Comparison of ENCODE assay signal across 1 cellular context in genomic region chr13:64075543-64076271, GRCh38.
TF ChIP-seq lines count a peak whose summit lies in the region.

No MANE protein-coding gene starts in this region.

TF ChIP-seq in HepG2, 621 proteins besides CTCF, POLR2A, EP300 and RAD21 (continued from another document and continues in another):
- TF ChIP-seq CREB3 (CRISPR knock-in tag; IDR thresholded peaks at IDR 0.05) (no peak), KLF16 (CRISPR knock-in tag; IDR thresholded peaks at IDR 0.05) (peak in 1 of 2 experiments; percentile 36; a peak in 1 of 4 replicates), TARDBP (CRISPR knock-in tag; IDR thresholded peaks at IDR 0.05) (peak; percentile 91), ZFP91 (CRISPR knock-in tag; IDR thresholded peaks at IDR 0.05; ENCODE audit: borderline replicate concordance) (peak; percentile 75), NFKB2 (CRISPR knock-in tag; IDR thresholded peaks at IDR 0.05; ENCODE audit: borderline replicate concordance) (no peak), ZNF567 (CRISPR knock-in tag; IDR thresholded peaks at IDR 0.05; ENCODE audit: borderline replicate concordance) (peak; percentile 82; the same call in 1 of the 2 replicates), SMAD3 (CRISPR knock-in tag; IDR thresholded peaks at IDR 0.05) (0 out of 2 replicates have a peak, but pooled peaks have one; percentile 31), NFE2L1 (CRISPR knock-in tag; IDR thresholded peaks at IDR 0.05; ENCODE audit: borderline replicate concordance) (no peak), RORA (CRISPR knock-in tag; IDR thresholded peaks at IDR 0.05) (no peak), MED13 (CRISPR knock-in tag; IDR thresholded peaks at IDR 0.05) (no peak), U2AF2 (IDR thresholded peaks at IDR 0.05; ENCODE audit: low read depth, low read length) (no peak), ZSCAN12 (CRISPR knock-in tag; IDR thresholded peaks at IDR 0.05) (no peak), GTF2F1 (IDR thresholded peaks at IDR 0.05; ENCODE audit: low read length) (no peak), RXRB (CRISPR knock-in tag; IDR thresholded peaks at IDR 0.05; ENCODE audit: borderline replicate concordance) (peak; percentile 48; the same call in 1 of the 2 replicates), ZNF557 (CRISPR knock-in tag; IDR thresholded peaks at IDR 0.05) (no peak), ZNF501 (CRISPR knock-in tag; IDR thresholded peaks at IDR 0.05) (peak; percentile 47; the same call in 1 of the 2 replicates), CENPT (CRISPR knock-in tag; IDR thresholded peaks at IDR 0.05; ENCODE audit: low read depth) (no peak), ZNF670 (CRISPR knock-in tag; IDR thresholded peaks at IDR 0.05; ENCODE audit: borderline replicate concordance) (0 out of 2 replicates have a peak, but pooled peaks have one; percentile 10), ATF7 (IDR thresholded peaks at IDR 0.05) (no peak), ATF7 (CRISPR knock-in tag; IDR thresholded peaks at IDR 0.05) (no peak), RFX5 (IDR thresholded peaks at IDR 0.05; ENCODE audit: low read depth, low read length) (no peak), ZNF589 (CRISPR knock-in tag; conservative IDR thresholded peaks at IDR 0.05) (no peak), TBX2 (CRISPR knock-in tag; IDR thresholded peaks at IDR 0.05; ENCODE audit: borderline replicate concordance) (0 out of 2 replicates have a peak, but pooled peaks have one; percentile 57), SP5 (CRISPR knock-in tag; IDR thresholded peaks at IDR 0.05; ENCODE audit: borderline replicate concordance, low read depth) (no peak), PLRG1 (conservative IDR thresholded peaks at IDR 0.05) (no peak), ARNT2 (CRISPR knock-in tag; IDR thresholded peaks at IDR 0.05; ENCODE audit: low read depth) (peak; percentile 53; the same call in 1 of the 2 replicates), NFATC3 (CRISPR knock-in tag; IDR thresholded peaks at IDR 0.05) (no peak), SMAD1 (CRISPR knock-in tag; IDR thresholded peaks at IDR 0.05; ENCODE audit: borderline replicate concordance, low read depth) (0 out of 2 replicates have a peak, but pooled peaks have one; percentile 40), NRL (CRISPR knock-in tag; IDR thresholded peaks at IDR 0.05; ENCODE audit: borderline replicate concordance) (0 out of 2 replicates have a peak, but pooled peaks have one; percentile 22), MEIS2 (CRISPR knock-in tag; IDR thresholded peaks at IDR 0.05) (no peak), U2AF1 (optimal IDR thresholded peaks at IDR 0.05; ENCODE audit: low read depth, low read length) (no peak), ZNF775 (CRISPR knock-in tag; IDR thresholded peaks at IDR 0.05; ENCODE audit: borderline replicate concordance) (no peak), ZNF225 (CRISPR knock-in tag; IDR thresholded peaks at IDR 0.05) (peak; percentile 76; the same call in 1 of the 2 replicates)
- TF ChIP-seq, protein P1, sequence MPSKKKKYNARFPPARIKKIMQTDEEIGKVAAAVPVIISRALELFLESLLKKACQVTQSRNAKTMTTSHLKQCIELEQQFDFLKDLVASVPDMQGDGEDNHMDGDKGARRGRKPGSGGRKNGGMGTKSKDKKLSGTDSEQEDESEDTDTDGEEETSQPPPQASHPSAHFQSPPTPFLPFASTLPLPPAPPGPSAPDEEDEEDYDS (CRISPR knock-in tag; IDR thresholded peaks at IDR 0.05) = peak; percentile 86
- TF ChIP-seq, protein P2, sequence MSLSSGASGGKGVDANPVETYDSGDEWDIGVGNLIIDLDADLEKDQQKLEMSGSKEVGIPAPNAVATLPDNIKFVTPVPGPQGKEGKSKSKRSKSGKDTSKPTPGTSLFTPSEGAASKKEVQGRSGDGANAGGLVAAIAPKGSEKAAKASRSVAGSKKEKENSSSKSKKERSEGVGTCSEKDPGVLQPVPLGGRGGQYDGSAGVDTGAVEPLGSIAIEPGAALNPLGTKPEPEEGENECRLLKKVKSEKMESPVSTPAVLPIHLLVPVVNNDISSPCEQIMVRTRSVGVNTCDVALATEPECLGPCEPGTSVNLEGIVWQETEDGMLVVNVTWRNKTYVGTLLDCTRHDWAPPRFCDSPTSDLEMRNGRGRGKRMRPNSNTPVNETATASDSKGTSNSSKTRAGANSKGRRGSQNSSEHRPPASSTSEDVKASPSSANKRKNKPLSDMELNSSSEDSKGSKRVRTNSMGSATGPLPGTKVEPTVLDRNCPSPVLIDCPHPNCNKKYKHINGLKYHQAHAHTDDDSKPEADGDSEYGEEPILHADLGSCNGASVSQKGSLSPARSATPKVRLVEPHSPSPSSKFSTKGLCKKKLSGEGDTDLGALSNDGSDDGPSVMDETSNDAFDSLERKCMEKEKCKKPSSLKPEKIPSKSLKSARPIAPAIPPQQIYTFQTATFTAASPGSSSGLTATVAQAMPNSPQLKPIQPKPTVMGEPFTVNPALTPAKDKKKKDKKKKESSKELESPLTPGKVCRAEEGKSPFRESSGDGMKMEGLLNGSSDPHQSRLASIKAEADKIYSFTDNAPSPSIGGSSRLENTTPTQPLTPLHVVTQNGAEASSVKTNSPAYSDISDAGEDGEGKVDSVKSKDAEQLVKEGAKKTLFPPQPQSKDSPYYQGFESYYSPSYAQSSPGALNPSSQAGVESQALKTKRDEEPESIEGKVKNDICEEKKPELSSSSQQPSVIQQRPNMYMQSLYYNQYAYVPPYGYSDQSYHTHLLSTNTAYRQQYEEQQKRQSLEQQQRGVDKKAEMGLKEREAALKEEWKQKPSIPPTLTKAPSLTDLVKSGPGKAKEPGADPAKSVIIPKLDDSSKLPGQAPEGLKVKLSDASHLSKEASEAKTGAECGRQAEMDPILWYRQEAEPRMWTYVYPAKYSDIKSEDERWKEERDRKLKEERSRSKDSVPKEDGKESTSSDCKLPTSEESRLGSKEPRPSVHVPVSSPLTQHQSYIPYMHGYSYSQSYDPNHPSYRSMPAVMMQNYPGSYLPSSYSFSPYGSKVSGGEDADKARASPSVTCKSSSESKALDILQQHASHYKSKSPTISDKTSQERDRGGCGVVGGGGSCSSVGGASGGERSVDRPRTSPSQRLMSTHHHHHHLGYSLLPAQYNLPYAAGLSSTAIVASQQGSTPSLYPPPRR (CRISPR knock-in tag; IDR thresholded peaks at IDR 0.05; ENCODE audit: borderline replicate concordance) = no peak
- TF ChIP-seq, protein P3, sequence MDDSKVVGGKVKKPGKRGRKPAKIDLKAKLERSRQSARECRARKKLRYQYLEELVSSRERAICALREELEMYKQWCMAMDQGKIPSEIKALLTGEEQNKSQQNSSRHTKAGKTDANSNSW (CRISPR knock-in tag; IDR thresholded peaks at IDR 0.05; ENCODE audit: borderline replicate concordance) = no peak
- TF ChIP-seq, protein P4, sequence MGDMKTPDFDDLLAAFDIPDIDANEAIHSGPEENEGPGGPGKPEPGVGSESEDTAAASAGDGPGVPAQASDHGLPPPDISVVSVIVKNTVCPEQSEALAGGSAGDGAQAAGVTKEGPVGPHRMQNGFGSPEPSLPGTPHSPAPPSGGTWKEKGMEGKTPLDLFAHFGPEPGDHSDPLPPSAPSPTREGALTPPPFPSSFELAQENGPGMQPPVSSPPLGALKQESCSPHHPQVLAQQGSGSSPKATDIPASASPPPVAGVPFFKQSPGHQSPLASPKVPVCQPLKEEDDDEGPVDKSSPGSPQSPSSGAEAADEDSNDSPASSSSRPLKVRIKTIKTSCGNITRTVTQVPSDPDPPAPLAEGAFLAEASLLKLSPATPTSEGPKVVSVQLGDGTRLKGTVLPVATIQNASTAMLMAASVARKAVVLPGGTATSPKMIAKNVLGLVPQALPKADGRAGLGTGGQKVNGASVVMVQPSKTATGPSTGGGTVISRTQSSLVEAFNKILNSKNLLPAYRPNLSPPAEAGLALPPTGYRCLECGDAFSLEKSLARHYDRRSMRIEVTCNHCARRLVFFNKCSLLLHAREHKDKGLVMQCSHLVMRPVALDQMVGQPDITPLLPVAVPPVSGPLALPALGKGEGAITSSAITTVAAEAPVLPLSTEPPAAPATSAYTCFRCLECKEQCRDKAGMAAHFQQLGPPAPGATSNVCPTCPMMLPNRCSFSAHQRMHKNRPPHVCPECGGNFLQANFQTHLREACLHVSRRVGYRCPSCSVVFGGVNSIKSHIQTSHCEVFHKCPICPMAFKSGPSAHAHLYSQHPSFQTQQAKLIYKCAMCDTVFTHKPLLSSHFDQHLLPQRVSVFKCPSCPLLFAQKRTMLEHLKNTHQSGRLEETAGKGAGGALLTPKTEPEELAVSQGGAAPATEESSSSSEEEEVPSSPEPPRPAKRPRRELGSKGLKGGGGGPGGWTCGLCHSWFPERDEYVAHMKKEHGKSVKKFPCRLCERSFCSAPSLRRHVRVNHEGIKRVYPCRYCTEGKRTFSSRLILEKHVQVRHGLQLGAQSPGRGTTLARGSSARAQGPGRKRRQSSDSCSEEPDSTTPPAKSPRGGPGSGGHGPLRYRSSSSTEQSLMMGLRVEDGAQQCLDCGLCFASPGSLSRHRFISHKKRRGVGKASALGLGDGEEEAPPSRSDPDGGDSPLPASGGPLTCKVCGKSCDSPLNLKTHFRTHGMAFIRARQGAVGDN (CRISPR knock-in tag; IDR thresholded peaks at IDR 0.05) = peak; percentile 76
- TF ChIP-seq, protein P5, sequence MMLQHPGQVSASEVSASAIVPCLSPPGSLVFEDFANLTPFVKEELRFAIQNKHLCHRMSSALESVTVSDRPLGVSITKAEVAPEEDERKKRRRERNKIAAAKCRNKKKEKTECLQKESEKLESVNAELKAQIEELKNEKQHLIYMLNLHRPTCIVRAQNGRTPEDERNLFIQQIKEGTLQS (CRISPR knock-in tag; IDR thresholded peaks at IDR 0.05) = no peak
- TF ChIP-seq, protein P6, sequence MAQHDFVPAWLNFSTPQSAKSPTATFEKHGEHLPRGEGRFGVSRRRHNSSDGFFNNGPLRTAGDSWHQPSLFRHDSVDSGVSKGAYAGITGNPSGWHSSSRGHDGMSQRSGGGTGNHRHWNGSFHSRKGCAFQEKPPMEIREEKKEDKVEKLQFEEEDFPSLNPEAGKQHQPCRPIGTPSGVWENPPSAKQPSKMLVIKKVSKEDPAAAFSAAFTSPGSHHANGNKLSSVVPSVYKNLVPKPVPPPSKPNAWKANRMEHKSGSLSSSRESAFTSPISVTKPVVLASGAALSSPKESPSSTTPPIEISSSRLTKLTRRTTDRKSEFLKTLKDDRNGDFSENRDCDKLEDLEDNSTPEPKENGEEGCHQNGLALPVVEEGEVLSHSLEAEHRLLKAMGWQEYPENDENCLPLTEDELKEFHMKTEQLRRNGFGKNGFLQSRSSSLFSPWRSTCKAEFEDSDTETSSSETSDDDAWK (CRISPR knock-in tag; IDR thresholded peaks at IDR 0.05) = no peak
- TF ChIP-seq, protein P7, sequence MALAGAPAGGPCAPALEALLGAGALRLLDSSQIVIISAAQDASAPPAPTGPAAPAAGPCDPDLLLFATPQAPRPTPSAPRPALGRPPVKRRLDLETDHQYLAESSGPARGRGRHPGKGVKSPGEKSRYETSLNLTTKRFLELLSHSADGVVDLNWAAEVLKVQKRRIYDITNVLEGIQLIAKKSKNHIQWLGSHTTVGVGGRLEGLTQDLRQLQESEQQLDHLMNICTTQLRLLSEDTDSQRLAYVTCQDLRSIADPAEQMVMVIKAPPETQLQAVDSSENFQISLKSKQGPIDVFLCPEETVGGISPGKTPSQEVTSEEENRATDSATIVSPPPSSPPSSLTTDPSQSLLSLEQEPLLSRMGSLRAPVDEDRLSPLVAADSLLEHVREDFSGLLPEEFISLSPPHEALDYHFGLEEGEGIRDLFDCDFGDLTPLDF (CRISPR knock-in tag; IDR thresholded peaks at IDR 0.05) = no peak
- TF ChIP-seq, protein P8, sequence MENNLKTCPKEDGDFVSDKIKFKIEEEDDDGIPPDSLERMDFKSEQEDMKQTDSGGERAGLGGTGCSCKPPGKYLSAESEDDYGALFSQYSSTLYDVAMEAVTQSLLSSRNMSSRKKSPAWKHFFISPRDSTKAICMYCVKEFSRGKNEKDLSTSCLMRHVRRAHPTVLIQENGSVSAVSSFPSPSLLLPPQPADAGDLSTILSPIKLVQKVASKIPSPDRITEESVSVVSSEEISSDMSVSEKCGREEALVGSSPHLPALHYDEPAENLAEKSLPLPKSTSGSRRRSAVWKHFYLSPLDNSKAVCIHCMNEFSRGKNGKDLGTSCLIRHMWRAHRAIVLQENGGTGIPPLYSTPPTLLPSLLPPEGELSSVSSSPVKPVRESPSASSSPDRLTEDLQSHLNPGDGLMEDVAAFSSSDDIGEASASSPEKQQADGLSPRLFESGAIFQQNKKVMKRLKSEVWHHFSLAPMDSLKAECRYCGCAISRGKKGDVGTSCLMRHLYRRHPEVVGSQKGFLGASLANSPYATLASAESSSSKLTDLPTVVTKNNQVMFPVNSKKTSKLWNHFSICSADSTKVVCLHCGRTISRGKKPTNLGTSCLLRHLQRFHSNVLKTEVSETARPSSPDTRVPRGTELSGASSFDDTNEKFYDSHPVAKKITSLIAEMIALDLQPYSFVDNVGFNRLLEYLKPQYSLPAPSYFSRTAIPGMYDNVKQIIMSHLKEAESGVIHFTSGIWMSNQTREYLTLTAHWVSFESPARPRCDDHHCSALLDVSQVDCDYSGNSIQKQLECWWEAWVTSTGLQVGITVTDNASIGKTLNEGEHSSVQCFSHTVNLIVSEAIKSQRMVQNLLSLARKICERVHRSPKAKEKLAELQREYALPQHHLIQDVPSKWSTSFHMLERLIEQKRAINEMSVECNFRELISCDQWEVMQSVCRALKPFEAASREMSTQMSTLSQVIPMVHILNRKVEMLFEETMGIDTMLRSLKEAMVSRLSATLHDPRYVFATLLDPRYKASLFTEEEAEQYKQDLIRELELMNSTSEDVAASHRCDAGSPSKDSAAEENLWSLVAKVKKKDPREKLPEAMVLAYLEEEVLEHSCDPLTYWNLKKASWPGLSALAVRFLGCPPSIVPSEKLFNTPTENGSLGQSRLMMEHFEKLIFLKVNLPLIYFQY (CRISPR knock-in tag; IDR thresholded peaks at IDR 0.05; ENCODE audit: borderline replicate concordance) = no peak
